Comparison of ENCODE assay signal across 8 cellular contexts in the genomic region with DNA sequence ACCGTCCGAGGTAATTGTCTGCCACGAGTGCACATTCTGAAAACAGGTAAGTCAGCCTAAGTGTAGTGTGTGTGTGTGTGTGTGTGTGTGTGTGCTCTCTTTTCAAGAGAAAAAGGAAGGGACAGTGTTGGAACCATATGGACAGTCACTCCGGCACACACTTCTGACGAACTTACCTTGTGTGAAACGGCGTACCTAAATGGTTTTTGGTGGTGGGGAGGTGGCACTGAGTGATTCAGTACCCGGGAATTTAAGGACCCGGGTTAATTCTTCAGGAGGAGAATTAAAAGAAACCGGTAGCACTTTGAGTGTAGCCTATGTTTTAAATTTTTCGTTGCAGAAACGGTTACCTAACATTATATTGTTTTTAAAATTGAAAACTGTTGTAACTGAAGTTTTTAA. TPM values are rescaled to one million over a fixed set of nuclear protein-coding genes. Genes with fewer than 3 reads are reported as not detected.
DNase-seq lines count a peak whose midpoint lies in the region; ATAC-seq and FAIRE-seq lines count a peak whose summit lies in the region.

No MANE protein-coding gene starts in this region.

- H3K9me3 ChIP-seq in subcutaneous abdominal adipose tissue (ENCODE audit: control insufficient read depth in 5 of 5, low read length in 5 of 5), result peaks cover 0 to 3% (median 0%) of the 10 kb centered on the region in 5 donors

- peak overlapping the region; percentile 99 for H3K4me3 Mint-ChIP-seq in activated CD8-positive, alpha-beta memory T cell treated with anti-CD3 and anti-CD28 coated beads, Interleukin-2, amount 10 ng/mL, durations not matched to agents 7 days and 5 days
- H3K4me3 Mint-ChIP-seq in activated naive CD8-positive, alpha-beta T cell treated with anti-CD3 and anti-CD28 coated beads for 36 hours, result peak overlapping the region; percentile 99
- peak overlapping the region; percentile 92 to 100 (median 94) for H3K4me3 Mint-ChIP-seq in immature natural killer cell

- H3K36me3 Mint-ChIP-seq in activated CD8-positive, alpha-beta memory T cell treated with anti-CD3 and anti-CD28 coated beads, Interleukin-2, amount 10 ng/mL, durations not matched to agents 7 days and 5 days, result peaks cover 24% of the 10 kb centered on the region
- H3K36me3 Mint-ChIP-seq in activated naive CD8-positive, alpha-beta T cell treated with anti-CD3 and anti-CD28 coated beads for 36 hours, result peaks cover 16% of the 10 kb centered on the region
- peaks cover 0 to 13% (median 5%) of the 10 kb centered on the region in 3 donors for H3K36me3 Mint-ChIP-seq in immature natural killer cell

- H3K27ac Mint-ChIP-seq in activated CD8-positive, alpha-beta memory T cell treated with anti-CD3 and anti-CD28 coated beads, Interleukin-2, amount 10 ng/mL, durations not matched to agents 7 days and 5 days, result peak overlapping the region; percentile 97
- peak overlapping the region; percentile 99 for H3K27ac Mint-ChIP-seq in activated naive CD8-positive, alpha-beta T cell treated with anti-CD3 and anti-CD28 coated beads for 36 hours
- peak overlapping the region; percentile 93 to 99 (median 96) for H3K27ac Mint-ChIP-seq in immature natural killer cell

- no peaks in the 10 kb centered on the region for H3K9me3 Mint-ChIP-seq in activated CD8-positive, alpha-beta memory T cell treated with anti-CD3 and anti-CD28 coated beads, Interleukin-2, amount 10 ng/mL, durations not matched to agents 7 days and 5 days (ENCODE audit: low read depth)
- no peaks in the 10 kb centered on the region for H3K9me3 Mint-ChIP-seq in activated naive CD8-positive, alpha-beta T cell treated with anti-CD3 and anti-CD28 coated beads for 36 hours
- H3K9me3 Mint-ChIP-seq in immature natural killer cell, result no peaks in the 10 kb centered on the region

- H3K27ac ChIP-seq in subcutaneous abdominal adipose tissue (ENCODE audit: low read depth, low read length), result peak overlapping the region; percentile 96

- no peaks in the 10 kb centered on the region for H3K27me3 Mint-ChIP-seq in activated CD8-positive, alpha-beta memory T cell treated with anti-CD3 and anti-CD28 coated beads, Interleukin-2, amount 10 ng/mL, durations not matched to agents 7 days and 5 days
- no peaks in the 10 kb centered on the region for H3K27me3 Mint-ChIP-seq in activated naive CD8-positive, alpha-beta T cell treated with anti-CD3 and anti-CD28 coated beads for 36 hours
- peaks cover 10 to 27% (median 15%) of the 10 kb centered on the region in 3 donors for H3K27me3 Mint-ChIP-seq in immature natural killer cell (ENCODE audit: low read depth in 3 of 3)

- DNase-seq in activated CD8-positive, alpha-beta memory T cell treated with anti-CD3 and anti-CD28 coated beads, Interleukin-2, amount 10 ng/mL, durations not matched to agents 7 days and 5 days, result no peak
- DNase-seq in activated CD8-positive, alpha-beta memory T cell treated with anti-CD3 and anti-CD28 coated beads, Interleukin-2, amount 50 U/mL, for 48 hours, result no peak
- DNase-seq in activated naive CD8-positive, alpha-beta T cell treated with anti-CD3 and anti-CD28 coated beads for 36 hours, result no peak
- no peak for DNase-seq in immature natural killer cell
- DNase-seq in DMS114 treated with DMSO at 0.1 percent for 48 hours (lab: John Stamatoyannopoulos, UW; ENCODE audit: unreplicated experiment), result no peak
- DNase-seq in frontal cortex (ENCODE audit: low spot score in 2 of 2), result no peak

- peak overlapping the region; percentile 82 to 100 (median 97) for H3K9ac ChIP-seq in subcutaneous abdominal adipose tissue (ENCODE audit: low read length in 5 of 5)

- H3K4me3 ChIP-seq in subcutaneous abdominal adipose tissue (ENCODE audit: low read depth in 1 of 5, low read length in 5 of 5), result peak overlapping the region; percentile 75 to 100 (median 93)

- FAIRE-seq in frontal cortex (lab: Jason Lieb, UNC), result no peak

- H3K27me3 ChIP-seq in subcutaneous abdominal adipose tissue (ENCODE audit: control insufficient read depth in 5 of 5, insufficient read depth in 4 of 5, low read length in 5 of 5), result peaks cover 0 to 11% (median 0%) of the 10 kb centered on the region in 5 donors

- no peak for ATAC-seq in activated CD8-positive, alpha-beta memory T cell treated with anti-CD3 and anti-CD28 coated beads, Interleukin-2, amount 10 ng/mL, durations not matched to agents 7 days and 5 days
- no peak for ATAC-seq in HG03460 (IDR thresholded peaks at IDR 0.05; ENCODE audit: unreplicated experiment)

- CTCF ChIA-PET in activated CD8-positive, alpha-beta memory T cell treated with anti-CD3 and anti-CD28 coated beads, Interleukin-2, amount 10 ng/mL, durations not matched to agents 7 days and 5 days (lab: Charles Lee), result interaction anchor here (1.1 to 1.6 kb wide), 15 partner anchors 10 to 363 kb away, joined by 3 to 12 read pairs (median 6); no protein-coding TSS in a partner anchor

- peaks cover 33% of the 10 kb centered on the region for H3K4me1 Mint-ChIP-seq in activated CD8-positive, alpha-beta memory T cell treated with anti-CD3 and anti-CD28 coated beads, Interleukin-2, amount 10 ng/mL, durations not matched to agents 7 days and 5 days
- peaks cover 29% of the 10 kb centered on the region for H3K4me1 Mint-ChIP-seq in activated naive CD8-positive, alpha-beta T cell treated with anti-CD3 and anti-CD28 coated beads for 36 hours
- H3K4me1 Mint-ChIP-seq in immature natural killer cell, result peaks cover 41 to 74% of the 10 kb centered on the region in 2 donors

- H3K4me1 ChIP-seq in subcutaneous abdominal adipose tissue (ENCODE audit: control insufficient read depth in 5 of 5, insufficient read depth in 5 of 5, low read length in 5 of 5), result peaks cover 15 to 26% (median 20%) of the 10 kb centered on the region in 5 donors

- H3K36me3 ChIP-seq in subcutaneous abdominal adipose tissue (ENCODE audit: control insufficient read depth in 5 of 5, insufficient read depth in 5 of 5, low read length in 5 of 5), result peaks cover 12 to 27% (median 24%) of the 10 kb centered on the region in 5 donors

RNA-seq across cellular contexts. Expression of gene ODR4, which starts 0.3 kb away (rescaled TPM):
- total RNA-seq in activated CD8-positive, alpha-beta memory T cell treated with anti-CD3 and anti-CD28 coated beads, Interleukin-2, amount 10 ng/mL, durations not matched to agents 7 days and 5 days, result 10 to 100 TPM; 10.7 to 12.2 TPM
- 10 to 100 TPM; 15.9 to 16.0 TPM for total RNA-seq in activated naive CD8-positive, alpha-beta T cell treated with anti-CD3 and anti-CD28 coated beads for 36 hours
- 1 to 10 TPM; 1.7 to 5.4 (median 5.0) TPM for polyA plus RNA-seq in immature natural killer cell
- total RNA-seq in frontal cortex, result 64.4 TPM

RNA-seq across cellular contexts. Expression of gene TPR, which starts 0.9 kb away (rescaled TPM):
- 100 to 1,000 TPM; 130 to 139 TPM for total RNA-seq in activated CD8-positive, alpha-beta memory T cell treated with anti-CD3 and anti-CD28 coated beads, Interleukin-2, amount 10 ng/mL, durations not matched to agents 7 days and 5 days
- 100 to 1,000 TPM; 116 to 120 TPM for total RNA-seq in activated naive CD8-positive, alpha-beta T cell treated with anti-CD3 and anti-CD28 coated beads for 36 hours
- polyA plus RNA-seq in immature natural killer cell, result 10 to 100 TPM in 2 of 3 donors, 1 to 10 TPM in 1; 5.4 to 64.7 (median 12.9) TPM
- 82.7 TPM for total RNA-seq in frontal cortex
